ENCODE assay signal across 2 cellular contexts in genomic region chr17:21551081-21551881, GRCh38.
TF ChIP-seq lines count a peak whose summit lies in the region.

No MANE protein-coding gene starts in this region.

TF ChIP-seq in HEK293, 187 proteins besides CTCF, POLR2A, EP300 and RAD21 (continued from another document and continues in another):
- TF ChIP-seq KLF16 (tag by site-specific recombination; IDR thresholded peaks at IDR 0.05), result 0 out of 2 replicates have a peak, but pooled peaks have one; percentile 48
- TF ChIP-seq KLF8 (tag by site-specific recombination; IDR thresholded peaks at IDR 0.05), result peak; percentile 69; the same call in 1 of the 2 replicates
- no peak for TF ChIP-seq ZNF140 (tag by site-specific recombination; IDR thresholded peaks at IDR 0.05)
- TF ChIP-seq, protein P1, sequence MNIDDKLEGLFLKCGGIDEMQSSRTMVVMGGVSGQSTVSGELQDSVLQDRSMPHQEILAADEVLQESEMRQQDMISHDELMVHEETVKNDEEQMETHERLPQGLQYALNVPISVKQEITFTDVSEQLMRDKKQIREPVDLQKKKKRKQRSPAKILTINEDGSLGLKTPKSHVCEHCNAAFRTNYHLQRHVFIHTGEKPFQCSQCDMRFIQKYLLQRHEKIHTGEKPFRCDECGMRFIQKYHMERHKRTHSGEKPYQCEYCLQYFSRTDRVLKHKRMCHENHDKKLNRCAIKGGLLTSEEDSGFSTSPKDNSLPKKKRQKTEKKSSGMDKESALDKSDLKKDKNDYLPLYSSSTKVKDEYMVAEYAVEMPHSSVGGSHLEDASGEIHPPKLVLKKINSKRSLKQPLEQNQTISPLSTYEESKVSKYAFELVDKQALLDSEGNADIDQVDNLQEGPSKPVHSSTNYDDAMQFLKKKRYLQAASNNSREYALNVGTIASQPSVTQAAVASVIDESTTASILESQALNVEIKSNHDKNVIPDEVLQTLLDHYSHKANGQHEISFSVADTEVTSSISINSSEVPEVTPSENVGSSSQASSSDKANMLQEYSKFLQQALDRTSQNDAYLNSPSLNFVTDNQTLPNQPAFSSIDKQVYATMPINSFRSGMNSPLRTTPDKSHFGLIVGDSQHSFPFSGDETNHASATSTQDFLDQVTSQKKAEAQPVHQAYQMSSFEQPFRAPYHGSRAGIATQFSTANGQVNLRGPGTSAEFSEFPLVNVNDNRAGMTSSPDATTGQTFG (tag by site-specific recombination; IDR thresholded peaks at IDR 0.05; ENCODE audit: borderline replicate concordance), result no peak
- peak; percentile 83 for TF ChIP-seq ZNF2 (tag by site-specific recombination; IDR thresholded peaks at IDR 0.05)
- no peak for TF ChIP-seq ZNF791 (tag by site-specific recombination; IDR thresholded peaks at IDR 0.05)
- TF ChIP-seq SALL2 (tag by site-specific recombination; IDR thresholded peaks at IDR 0.05; ENCODE audit: borderline replicate concordance), result no peak
- TF ChIP-seq ZNF792 (tag by site-specific recombination; IDR thresholded peaks at IDR 0.05), result no peak
- TF ChIP-seq ZNF561 (tag by site-specific recombination; IDR thresholded peaks at IDR 0.05; ENCODE audit: borderline replicate concordance), result peak; percentile 70; the same call in 1 of the 2 replicates
- TF ChIP-seq ZNF488 (tag by site-specific recombination; IDR thresholded peaks at IDR 0.05), result no peak
- no peak for TF ChIP-seq ZNF670 (tag by site-specific recombination; IDR thresholded peaks at IDR 0.05; ENCODE audit: low read depth)
- peak; percentile 69 for TF ChIP-seq ZBTB21 (tag by site-specific recombination; IDR thresholded peaks at IDR 0.05)
- peak; percentile 75 for TF ChIP-seq ZFHX2 (tag by site-specific recombination; conservative IDR thresholded peaks at IDR 0.05)
- TF ChIP-seq ZNF341 (tag by site-specific recombination; IDR thresholded peaks at IDR 0.05; ENCODE audit: low read depth), result peak; percentile 75
- TF ChIP-seq, protein P2, sequence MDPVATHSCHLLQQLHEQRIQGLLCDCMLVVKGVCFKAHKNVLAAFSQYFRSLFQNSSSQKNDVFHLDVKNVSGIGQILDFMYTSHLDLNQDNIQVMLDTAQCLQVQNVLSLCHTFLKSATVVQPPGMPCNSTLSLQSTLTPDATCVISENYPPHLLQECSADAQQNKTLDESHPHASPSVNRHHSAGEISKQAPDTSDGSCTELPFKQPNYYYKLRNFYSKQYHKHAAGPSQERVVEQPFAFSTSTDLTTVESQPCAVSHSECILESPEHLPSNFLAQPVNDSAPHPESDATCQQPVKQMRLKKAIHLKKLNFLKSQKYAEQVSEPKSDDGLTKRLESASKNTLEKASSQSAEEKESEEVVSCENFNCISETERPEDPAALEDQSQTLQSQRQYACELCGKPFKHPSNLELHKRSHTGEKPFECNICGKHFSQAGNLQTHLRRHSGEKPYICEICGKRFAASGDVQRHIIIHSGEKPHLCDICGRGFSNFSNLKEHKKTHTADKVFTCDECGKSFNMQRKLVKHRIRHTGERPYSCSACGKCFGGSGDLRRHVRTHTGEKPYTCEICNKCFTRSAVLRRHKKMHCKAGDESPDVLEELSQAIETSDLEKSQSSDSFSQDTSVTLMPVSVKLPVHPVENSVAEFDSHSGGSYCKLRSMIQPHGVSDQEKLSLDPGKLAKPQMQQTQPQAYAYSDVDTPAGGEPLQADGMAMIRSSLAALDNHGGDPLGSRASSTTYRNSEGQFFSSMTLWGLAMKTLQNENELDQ (tag by site-specific recombination; IDR thresholded peaks at IDR 0.05; ENCODE audit: low read depth), result no peak
- TF ChIP-seq PRDM1 (tag by site-specific recombination; IDR thresholded peaks at IDR 0.05), result no peak
- no peak for TF ChIP-seq ZNF214 (tag by site-specific recombination; IDR thresholded peaks at IDR 0.05; ENCODE audit: borderline replicate concordance)
- peak; percentile 52 for TF ChIP-seq KLF1 (tag by site-specific recombination; IDR thresholded peaks at IDR 0.05)
- no peak for TF ChIP-seq ZNF701 (tag by site-specific recombination; IDR thresholded peaks at IDR 0.05)
- TF ChIP-seq ZNF596 (tag by site-specific recombination; IDR thresholded peaks at IDR 0.05), result no peak
- TF ChIP-seq BCL11B (tag by site-specific recombination; IDR thresholded peaks at IDR 0.05; ENCODE audit: low read depth), result no peak
- TF ChIP-seq, protein P3, sequence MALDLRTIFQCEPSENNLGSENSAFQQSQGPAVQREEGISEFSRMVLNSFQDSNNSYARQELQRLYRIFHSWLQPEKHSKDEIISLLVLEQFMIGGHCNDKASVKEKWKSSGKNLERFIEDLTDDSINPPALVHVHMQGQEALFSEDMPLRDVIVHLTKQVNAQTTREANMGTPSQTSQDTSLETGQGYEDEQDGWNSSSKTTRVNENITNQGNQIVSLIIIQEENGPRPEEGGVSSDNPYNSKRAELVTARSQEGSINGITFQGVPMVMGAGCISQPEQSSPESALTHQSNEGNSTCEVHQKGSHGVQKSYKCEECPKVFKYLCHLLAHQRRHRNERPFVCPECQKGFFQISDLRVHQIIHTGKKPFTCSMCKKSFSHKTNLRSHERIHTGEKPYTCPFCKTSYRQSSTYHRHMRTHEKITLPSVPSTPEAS (tag by site-specific recombination; IDR thresholded peaks at IDR 0.05), result no peak
- TF ChIP-seq ZSCAN23 (tag by site-specific recombination; IDR thresholded peaks at IDR 0.05), result 0 out of 2 replicates have a peak, but pooled peaks have one; percentile 40
- no peak for TF ChIP-seq ZNF132 (tag by site-specific recombination; IDR thresholded peaks at IDR 0.05; ENCODE audit: borderline replicate concordance)
- TF ChIP-seq ZNF768 (tag by site-specific recombination; IDR thresholded peaks at IDR 0.05), result no peak
- TF ChIP-seq ZSCAN5A (tag by site-specific recombination; IDR thresholded peaks at IDR 0.05), result no peak
- TF ChIP-seq ZSCAN16 (tag by site-specific recombination; IDR thresholded peaks at IDR 0.05), result no peak

TF ChIP-seq in HepG2, 621 proteins besides CTCF, POLR2A, EP300 and RAD21 (continued from another document and continues in another):
- TF ChIP-seq GLI4 (CRISPR knock-in tag; IDR thresholded peaks at IDR 0.05; ENCODE audit: borderline replicate concordance), result 0 out of 2 replicates have a peak, but pooled peaks have one; percentile 68
- 0 out of 2 replicates have a peak, but pooled peaks have one; percentile 17 for TF ChIP-seq GATAD1 (CRISPR knock-in tag; IDR thresholded peaks at IDR 0.05)
- peak; percentile 55 for TF ChIP-seq ASH2L (IDR thresholded peaks at IDR 0.05; ENCODE audit: insufficient read length, low read depth, low read length)
- no peak; the same call in 1 of the 2 replicates for TF ChIP-seq MAX (IDR thresholded peaks at IDR 0.05)
- TF ChIP-seq HES4 (CRISPR knock-in tag; IDR thresholded peaks at IDR 0.05; ENCODE audit: borderline replicate concordance), result peak; percentile 51; the same call in 1 of the 2 replicates
- TF ChIP-seq ZBTB3 (CRISPR knock-in tag; IDR thresholded peaks at IDR 0.05; ENCODE audit: borderline replicate concordance, low read depth), result no peak
- TF ChIP-seq ZNF275 (CRISPR knock-in tag; IDR thresholded peaks at IDR 0.05; ENCODE audit: borderline replicate concordance), result no peak
- TF ChIP-seq JUND (CRISPR knock-in tag; IDR thresholded peaks at IDR 0.05), result no peak
- peak; percentile 34; the same call in 1 of the 2 replicates for TF ChIP-seq HDAC2 (CRISPR knock-in tag; IDR thresholded peaks at IDR 0.05)
- TF ChIP-seq LCORL (IDR thresholded peaks at IDR 0.05), result no peak
- peak; percentile 51; the same call in 1 of the 2 replicates for TF ChIP-seq LCORL (CRISPR knock-in tag; IDR thresholded peaks at IDR 0.05)
- TF ChIP-seq TBL1XR1 (IDR thresholded peaks at IDR 0.05; ENCODE audit: borderline replicate concordance, low read length, partially characterized antibody), result no peak
- TF ChIP-seq, protein P4, sequence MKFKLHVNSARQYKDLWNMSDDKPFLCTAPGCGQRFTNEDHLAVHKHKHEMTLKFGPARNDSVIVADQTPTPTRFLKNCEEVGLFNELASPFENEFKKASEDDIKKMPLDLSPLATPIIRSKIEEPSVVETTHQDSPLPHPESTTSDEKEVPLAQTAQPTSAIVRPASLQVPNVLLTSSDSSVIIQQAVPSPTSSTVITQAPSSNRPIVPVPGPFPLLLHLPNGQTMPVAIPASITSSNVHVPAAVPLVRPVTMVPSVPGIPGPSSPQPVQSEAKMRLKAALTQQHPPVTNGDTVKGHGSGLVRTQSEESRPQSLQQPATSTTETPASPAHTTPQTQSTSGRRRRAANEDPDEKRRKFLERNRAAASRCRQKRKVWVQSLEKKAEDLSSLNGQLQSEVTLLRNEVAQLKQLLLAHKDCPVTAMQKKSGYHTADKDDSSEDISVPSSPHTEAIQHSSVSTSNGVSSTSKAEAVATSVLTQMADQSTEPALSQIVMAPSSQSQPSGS (CRISPR knock-in tag; IDR thresholded peaks at IDR 0.05), result 0 out of 2 replicates have a peak, but pooled peaks have one; percentile 42
- 0 out of 2 replicates have a peak, but pooled peaks have one; percentile 23 for TF ChIP-seq ETV5 (CRISPR knock-in tag; IDR thresholded peaks at IDR 0.05; ENCODE audit: borderline replicate concordance)
- 0 out of 2 replicates have a peak, but pooled peaks have one; percentile 42 for TF ChIP-seq ZNF296 (CRISPR knock-in tag; conservative IDR thresholded peaks at IDR 0.05)
- no peak for TF ChIP-seq THAP7 (CRISPR knock-in tag; IDR thresholded peaks at IDR 0.05)
- TF ChIP-seq TARDBP (CRISPR knock-in tag; IDR thresholded peaks at IDR 0.05), result no peak
- TF ChIP-seq ZFY (CRISPR knock-in tag; IDR thresholded peaks at IDR 0.05), result peak; percentile 93
- peak; percentile 51; the same call in 1 of the 2 replicates for TF ChIP-seq TFDP2 (CRISPR knock-in tag; IDR thresholded peaks at IDR 0.05)
- no peak for TF ChIP-seq TOE1 (CRISPR knock-in tag; IDR thresholded peaks at IDR 0.05)
- peak; percentile 75; the same call in 1 of the 2 replicates for TF ChIP-seq ZNF547 (CRISPR knock-in tag; IDR thresholded peaks at IDR 0.05)
- TF ChIP-seq ZNF607 (CRISPR knock-in tag; IDR thresholded peaks at IDR 0.05; ENCODE audit: borderline replicate concordance), result 0 out of 2 replicates have a peak, but pooled peaks have one; percentile 42
- peak; percentile 71 for TF ChIP-seq IKZF5 (CRISPR knock-in tag; IDR thresholded peaks at IDR 0.05)
- TF ChIP-seq ZNF232 (CRISPR knock-in tag; IDR thresholded peaks at IDR 0.05; ENCODE audit: borderline replicate concordance), result peak; percentile 71; the same call in 1 of the 2 replicates
- peak; percentile 55 for TF ChIP-seq TAF1 (CRISPR knock-in tag; IDR thresholded peaks at IDR 0.05)
- TF ChIP-seq ZNF780A (CRISPR knock-in tag; IDR thresholded peaks at IDR 0.05), result no peak
- TF ChIP-seq, protein P5, sequence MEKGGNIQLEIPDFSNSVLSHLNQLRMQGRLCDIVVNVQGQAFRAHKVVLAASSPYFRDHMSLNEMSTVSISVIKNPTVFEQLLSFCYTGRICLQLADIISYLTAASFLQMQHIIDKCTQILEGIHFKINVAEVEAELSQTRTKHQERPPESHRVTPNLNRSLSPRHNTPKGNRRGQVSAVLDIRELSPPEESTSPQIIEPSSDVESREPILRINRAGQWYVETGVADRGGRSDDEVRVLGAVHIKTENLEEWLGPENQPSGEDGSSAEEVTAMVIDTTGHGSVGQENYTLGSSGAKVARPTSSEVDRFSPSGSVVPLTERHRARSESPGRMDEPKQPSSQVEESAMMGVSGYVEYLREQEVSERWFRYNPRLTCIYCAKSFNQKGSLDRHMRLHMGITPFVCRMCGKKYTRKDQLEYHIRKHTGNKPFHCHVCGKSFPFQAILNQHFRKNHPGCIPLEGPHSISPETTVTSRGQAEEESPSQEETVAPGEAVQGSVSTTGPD (CRISPR knock-in tag; IDR thresholded peaks at IDR 0.05), result no peak
- TF ChIP-seq MTF2 (CRISPR knock-in tag; IDR thresholded peaks at IDR 0.05; ENCODE audit: borderline replicate concordance), result 0 out of 2 replicates have a peak, but pooled peaks have one; percentile 63
- peak; percentile 37; the same call in 1 of the 2 replicates for TF ChIP-seq ZNF770 (CRISPR knock-in tag; IDR thresholded peaks at IDR 0.05)
